Comparison of ENCODE assay signal across 2 cellular contexts in genomic region chr22:44633647-44634046, GRCh38.
TF ChIP-seq lines count a peak whose summit lies in the region.

No MANE protein-coding gene starts in this region.

TF ChIP-seq in IMR-90, 13 proteins besides CTCF, POLR2A, EP300 and RAD21:
- no peak for TF ChIP-seq MAZ (IDR thresholded peaks at IDR 0.05; ENCODE audit: borderline replicate concordance, low read depth, low read length)
- TF ChIP-seq RFX5 (IDR thresholded peaks at IDR 0.05; ENCODE audit: low read depth, low read length), result no peak
- TF ChIP-seq CEBPB (IDR thresholded peaks at IDR 0.05; ENCODE audit: low read depth, low read length), result no peak
- no peak for TF ChIP-seq ELK1 (IDR thresholded peaks at IDR 0.05; ENCODE audit: borderline replicate concordance, low read depth, low read length)
- TF ChIP-seq CHD1 (IDR thresholded peaks at IDR 0.05; ENCODE audit: low read depth, low read length), result no peak
- no peak for TF ChIP-seq BHLHE40 (IDR thresholded peaks at IDR 0.05; ENCODE audit: low read depth, low read length)
- TF ChIP-seq SMC3 (IDR thresholded peaks at IDR 0.05; ENCODE audit: low read depth, low read length), result no peak
- no peak for TF ChIP-seq MAFK (IDR thresholded peaks at IDR 0.05; ENCODE audit: low read depth, low read length)
- TF ChIP-seq USF2 (IDR thresholded peaks at IDR 0.05; ENCODE audit: low read depth, low read length), result no peak
- no peak for TF ChIP-seq NFE2L2 (IDR thresholded peaks at IDR 0.05; ENCODE audit: low read depth, low read length)

TF ChIP-seq in H1, 55 proteins besides CTCF, POLR2A, EP300 and RAD21:
- TF ChIP-seq SAP30 (IDR thresholded peaks at IDR 0.05; ENCODE audit: insufficient read depth, insufficient replicate concordance, low read length), result no peak
- TF ChIP-seq KDM4A (IDR thresholded peaks at IDR 0.05; ENCODE audit: low read depth, low read length, severe bottlenecking), result no peak
- TF ChIP-seq JUN (IDR thresholded peaks at IDR 0.05; ENCODE audit: low read depth, low read length), result no peak
- no peak for TF ChIP-seq HDAC6 (IDR thresholded peaks at IDR 0.05; ENCODE audit: low read depth, low read length)
- no peak for TF ChIP-seq CBX5 (IDR thresholded peaks at IDR 0.05; ENCODE audit: low read depth, low read length)
